Comparison of ENCODE assay signal across 1 cellular context in the genomic region with DNA sequence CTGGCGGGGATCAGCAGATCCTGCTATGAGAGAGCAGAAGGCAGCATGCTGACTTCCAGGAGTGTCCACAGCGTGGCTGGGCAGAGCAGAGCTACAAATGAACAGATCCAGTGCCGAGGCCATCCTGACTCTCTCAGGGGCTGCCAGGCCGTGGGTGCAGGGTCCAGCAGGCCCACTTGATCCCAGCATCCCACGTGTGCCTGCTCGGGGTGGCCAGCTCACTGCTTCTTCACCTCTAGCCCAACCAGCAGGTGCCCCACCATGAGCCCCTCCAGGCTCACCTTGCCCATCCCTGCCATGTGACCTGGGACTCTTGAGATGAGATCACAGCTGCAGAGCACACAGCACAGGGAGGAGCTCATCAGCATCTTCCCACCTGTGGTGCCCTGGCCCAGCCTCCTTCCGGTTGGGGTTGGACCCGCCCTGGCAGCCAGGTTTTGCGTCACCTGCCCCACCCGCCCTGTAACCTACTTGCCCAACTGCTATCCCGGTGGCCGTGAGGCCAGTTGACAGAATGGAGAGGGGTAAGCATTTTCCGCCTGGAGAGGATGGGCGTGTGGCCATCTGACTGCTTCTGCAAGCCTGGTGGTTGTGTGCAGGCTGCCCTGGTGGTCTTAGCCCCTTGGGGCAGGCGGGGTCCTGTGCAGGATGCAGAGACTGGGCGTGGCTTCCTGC.
TF ChIP-seq lines count a peak whose summit lies in the region.

No MANE protein-coding gene starts in this region.

TF ChIP-seq in Ishikawa, 13 proteins besides CTCF, POLR2A, EP300 and RAD21 (continued from another document):
- TF ChIP-seq, protein P1, sequence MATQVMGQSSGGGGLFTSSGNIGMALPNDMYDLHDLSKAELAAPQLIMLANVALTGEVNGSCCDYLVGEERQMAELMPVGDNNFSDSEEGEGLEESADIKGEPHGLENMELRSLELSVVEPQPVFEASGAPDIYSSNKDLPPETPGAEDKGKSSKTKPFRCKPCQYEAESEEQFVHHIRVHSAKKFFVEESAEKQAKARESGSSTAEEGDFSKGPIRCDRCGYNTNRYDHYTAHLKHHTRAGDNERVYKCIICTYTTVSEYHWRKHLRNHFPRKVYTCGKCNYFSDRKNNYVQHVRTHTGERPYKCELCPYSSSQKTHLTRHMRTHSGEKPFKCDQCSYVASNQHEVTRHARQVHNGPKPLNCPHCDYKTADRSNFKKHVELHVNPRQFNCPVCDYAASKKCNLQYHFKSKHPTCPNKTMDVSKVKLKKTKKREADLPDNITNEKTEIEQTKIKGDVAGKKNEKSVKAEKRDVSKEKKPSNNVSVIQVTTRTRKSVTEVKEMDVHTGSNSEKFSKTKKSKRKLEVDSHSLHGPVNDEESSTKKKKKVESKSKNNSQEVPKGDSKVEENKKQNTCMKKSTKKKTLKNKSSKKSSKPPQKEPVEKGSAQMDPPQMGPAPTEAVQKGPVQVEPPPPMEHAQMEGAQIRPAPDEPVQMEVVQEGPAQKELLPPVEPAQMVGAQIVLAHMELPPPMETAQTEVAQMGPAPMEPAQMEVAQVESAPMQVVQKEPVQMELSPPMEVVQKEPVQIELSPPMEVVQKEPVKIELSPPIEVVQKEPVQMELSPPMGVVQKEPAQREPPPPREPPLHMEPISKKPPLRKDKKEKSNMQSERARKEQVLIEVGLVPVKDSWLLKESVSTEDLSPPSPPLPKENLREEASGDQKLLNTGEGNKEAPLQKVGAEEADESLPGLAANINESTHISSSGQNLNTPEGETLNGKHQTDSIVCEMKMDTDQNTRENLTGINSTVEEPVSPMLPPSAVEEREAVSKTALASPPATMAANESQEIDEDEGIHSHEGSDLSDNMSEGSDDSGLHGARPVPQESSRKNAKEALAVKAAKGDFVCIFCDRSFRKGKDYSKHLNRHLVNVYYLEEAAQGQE (IDR thresholded peaks at IDR 0.05; ENCODE audit: low read depth) = no peak
- TF ChIP-seq YY1 (IDR thresholded peaks at IDR 0.05; ENCODE audit: low read depth) (no peak), TEAD4 (IDR thresholded peaks at IDR 0.05) (no peak), TCF12 (IDR thresholded peaks at IDR 0.05; ENCODE audit: low read depth) (no peak)
